Comparison of ENCODE assay signal across 1 cellular context in the genomic region with DNA sequence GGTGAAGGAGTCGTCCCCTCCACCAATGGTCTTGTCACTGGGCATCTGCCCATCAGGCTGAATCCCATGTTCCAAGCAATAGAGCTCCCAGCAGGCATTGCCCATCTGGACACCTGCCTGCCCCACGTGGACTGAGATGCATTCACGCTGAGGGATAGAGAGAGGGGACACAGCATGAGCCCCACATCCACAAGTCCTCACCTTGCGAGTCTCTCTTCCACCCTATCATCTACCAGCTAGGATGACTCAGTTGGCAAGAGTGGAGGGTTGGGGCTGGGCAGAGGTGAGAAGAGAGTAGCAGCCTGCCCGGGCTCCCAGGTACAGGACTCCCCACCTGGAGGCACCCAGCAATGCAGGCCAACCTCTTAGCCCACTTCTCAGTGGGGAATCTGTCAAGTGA.
TF ChIP-seq lines count a peak whose summit lies in the region.

No MANE protein-coding gene starts in this region.

TF ChIP-seq in WTC11, 78 proteins besides CTCF, POLR2A, EP300 and RAD21 (continued from another document):
- TF ChIP-seq, protein P1, sequence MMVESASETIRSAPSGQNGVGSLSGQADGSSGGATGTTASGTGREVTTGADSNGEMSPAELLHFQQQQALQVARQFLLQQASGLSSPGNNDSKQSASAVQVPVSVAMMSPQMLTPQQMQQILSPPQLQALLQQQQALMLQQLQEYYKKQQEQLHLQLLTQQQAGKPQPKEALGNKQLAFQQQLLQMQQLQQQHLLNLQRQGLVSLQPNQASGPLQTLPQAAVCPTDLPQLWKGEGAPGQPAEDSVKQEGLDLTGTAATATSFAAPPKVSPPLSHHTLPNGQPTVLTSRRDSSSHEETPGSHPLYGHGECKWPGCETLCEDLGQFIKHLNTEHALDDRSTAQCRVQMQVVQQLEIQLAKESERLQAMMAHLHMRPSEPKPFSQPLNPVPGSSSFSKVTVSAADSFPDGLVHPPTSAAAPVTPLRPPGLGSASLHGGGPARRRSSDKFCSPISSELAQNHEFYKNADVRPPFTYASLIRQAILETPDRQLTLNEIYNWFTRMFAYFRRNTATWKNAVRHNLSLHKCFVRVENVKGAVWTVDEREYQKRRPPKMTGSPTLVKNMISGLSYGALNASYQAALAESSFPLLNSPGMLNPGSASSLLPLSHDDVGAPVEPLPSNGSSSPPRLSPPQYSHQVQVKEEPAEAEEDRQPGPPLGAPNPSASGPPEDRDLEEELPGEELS (CRISPR knock-in tag; IDR thresholded peaks at IDR 0.05): no peak
- TF ChIP-seq ZNF423 (CRISPR knock-in tag; IDR thresholded peaks at IDR 0.05): no peak
- TF ChIP-seq, protein P2, sequence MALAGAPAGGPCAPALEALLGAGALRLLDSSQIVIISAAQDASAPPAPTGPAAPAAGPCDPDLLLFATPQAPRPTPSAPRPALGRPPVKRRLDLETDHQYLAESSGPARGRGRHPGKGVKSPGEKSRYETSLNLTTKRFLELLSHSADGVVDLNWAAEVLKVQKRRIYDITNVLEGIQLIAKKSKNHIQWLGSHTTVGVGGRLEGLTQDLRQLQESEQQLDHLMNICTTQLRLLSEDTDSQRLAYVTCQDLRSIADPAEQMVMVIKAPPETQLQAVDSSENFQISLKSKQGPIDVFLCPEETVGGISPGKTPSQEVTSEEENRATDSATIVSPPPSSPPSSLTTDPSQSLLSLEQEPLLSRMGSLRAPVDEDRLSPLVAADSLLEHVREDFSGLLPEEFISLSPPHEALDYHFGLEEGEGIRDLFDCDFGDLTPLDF (CRISPR knock-in tag; IDR thresholded peaks at IDR 0.05): no peak
- TF ChIP-seq, protein P3, sequence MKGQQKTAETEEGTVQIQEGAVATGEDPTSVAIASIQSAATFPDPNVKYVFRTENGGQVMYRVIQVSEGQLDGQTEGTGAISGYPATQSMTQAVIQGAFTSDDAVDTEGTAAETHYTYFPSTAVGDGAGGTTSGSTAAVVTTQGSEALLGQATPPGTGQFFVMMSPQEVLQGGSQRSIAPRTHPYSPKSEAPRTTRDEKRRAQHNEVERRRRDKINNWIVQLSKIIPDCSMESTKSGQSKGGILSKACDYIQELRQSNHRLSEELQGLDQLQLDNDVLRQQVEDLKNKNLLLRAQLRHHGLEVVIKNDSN (CRISPR knock-in tag; IDR thresholded peaks at IDR 0.05): no peak
- TF ChIP-seq CREB1 (CRISPR knock-in tag; IDR thresholded peaks at IDR 0.05): no peak
- TF ChIP-seq, protein P4, sequence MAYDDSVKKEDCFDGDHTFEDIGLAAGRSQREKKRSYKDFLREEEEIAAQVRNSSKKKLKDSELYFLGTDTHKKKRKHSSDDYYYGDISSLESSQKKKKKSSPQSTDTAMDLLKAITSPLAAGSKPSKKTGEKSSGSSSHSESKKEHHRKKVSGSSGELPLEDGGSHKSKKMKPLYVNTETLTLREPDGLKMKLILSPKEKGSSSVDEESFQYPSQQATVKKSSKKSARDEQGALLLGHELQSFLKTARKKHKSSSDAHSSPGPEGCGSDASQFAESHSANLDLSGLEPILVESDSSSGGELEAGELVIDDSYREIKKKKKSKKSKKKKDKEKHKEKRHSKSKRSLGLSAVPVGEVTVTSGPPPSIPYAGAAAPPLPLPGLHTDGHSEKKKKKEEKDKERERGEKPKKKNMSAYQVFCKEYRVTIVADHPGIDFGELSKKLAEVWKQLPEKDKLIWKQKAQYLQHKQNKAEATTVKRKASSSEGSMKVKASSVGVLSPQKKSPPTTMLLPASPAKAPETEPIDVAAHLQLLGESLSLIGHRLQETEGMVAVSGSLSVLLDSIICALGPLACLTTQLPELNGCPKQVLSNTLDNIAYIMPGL (CRISPR knock-in tag; IDR thresholded peaks at IDR 0.05): no peak
- no peak for TF ChIP-seq JAZF1 (CRISPR knock-in tag; IDR thresholded peaks at IDR 0.05)
- TF ChIP-seq ETV6 (CRISPR knock-in tag; IDR thresholded peaks at IDR 0.05): no peak
- TF ChIP-seq HMGA2 (CRISPR knock-in tag; IDR thresholded peaks at IDR 0.05): no peak
- no peak for TF ChIP-seq ZNF121 (CRISPR knock-in tag; IDR thresholded peaks at IDR 0.05)
- TF ChIP-seq MYBL2 (CRISPR knock-in tag; IDR thresholded peaks at IDR 0.05): no peak
- TF ChIP-seq, protein P5, sequence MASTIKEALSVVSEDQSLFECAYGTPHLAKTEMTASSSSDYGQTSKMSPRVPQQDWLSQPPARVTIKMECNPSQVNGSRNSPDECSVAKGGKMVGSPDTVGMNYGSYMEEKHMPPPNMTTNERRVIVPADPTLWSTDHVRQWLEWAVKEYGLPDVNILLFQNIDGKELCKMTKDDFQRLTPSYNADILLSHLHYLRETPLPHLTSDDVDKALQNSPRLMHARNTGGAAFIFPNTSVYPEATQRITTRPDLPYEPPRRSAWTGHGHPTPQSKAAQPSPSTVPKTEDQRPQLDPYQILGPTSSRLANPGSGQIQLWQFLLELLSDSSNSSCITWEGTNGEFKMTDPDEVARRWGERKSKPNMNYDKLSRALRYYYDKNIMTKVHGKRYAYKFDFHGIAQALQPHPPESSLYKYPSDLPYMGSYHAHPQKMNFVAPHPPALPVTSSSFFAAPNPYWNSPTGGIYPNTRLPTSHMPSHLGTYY (CRISPR knock-in tag; IDR thresholded peaks at IDR 0.05): no peak
- no peak for TF ChIP-seq IRF2 (CRISPR knock-in tag; IDR thresholded peaks at IDR 0.05; ENCODE audit: borderline replicate concordance, low read depth)
- TF ChIP-seq FOXP1 (CRISPR knock-in tag; IDR thresholded peaks at IDR 0.05; ENCODE audit: borderline replicate concordance): no peak
